Comparison of ENCODE assay signal across 10 cellular contexts in genomic region chr11:62889484-62890437, GRCh38. TPM values are rescaled to one million over a fixed set of nuclear protein-coding genes. Genes with fewer than 3 reads are reported as not detected.
DNase-seq lines count a peak whose midpoint lies in the region; ATAC-seq and TF ChIP-seq lines count a peak whose summit lies in the region.
"Had no signal": no experiment of that assay in that cellular context is flagged by ENCODE, and none has a peak within 500 bp of the region (broad histone marks: within the 10 kb centered on the region; RNA-seq: fewer than 3 reads in every experiment).

No MANE protein-coding gene starts in this region.

- no peak for TF ChIP-seq CTCF in foreskin keratinocyte (conservative IDR thresholded peaks at IDR 0.05)

- H3K9me3 Mint-ChIP-seq in activated T-cell treated with anti-CD3 and anti-CD28 coated beads, Interleukin-2, amount 50 U/mL, for 4 hours, result no peaks in the 10 kb centered on the region

- H3K27me3 Mint-ChIP-seq in activated T-cell treated with anti-CD3 and anti-CD28 coated beads, Interleukin-2, amount 50 U/mL, for 4 hours (ENCODE audit: low read depth), result peaks cover 1% of the 10 kb centered on the region

- no peak overlapping the region for H3K27ac ChIP-seq in foreskin keratinocyte

- H3K27me3 ChIP-seq in foreskin keratinocyte, result no peaks in the 10 kb centered on the region

- H3K36me3 Mint-ChIP-seq in activated T-cell treated with anti-CD3 and anti-CD28 coated beads, Interleukin-2, amount 50 U/mL, for 4 hours (ENCODE audit: insufficient read depth), result peaks cover 36% of the 10 kb centered on the region

- peak; percentile 23 to 26 for ATAC-seq in activated T-cell treated with anti-CD3 and anti-CD28 coated beads, Interleukin-2, amount 50 U/mL, for 4 hours
- ATAC-seq in SK-N-SH treated with all-trans-retinoic acid at 6 μM for 48 hours (peak; percentile 32), foreskin keratinocyte (peak; percentile 42), GM21529 (IDR thresholded peaks at IDR 0.05; ENCODE audit: unreplicated experiment) (no peak), HG03354 (IDR thresholded peaks at IDR 0.05; ENCODE audit: poor library complexity, severe bottlenecking, unreplicated experiment) (no peak), GM21825 (IDR thresholded peaks at IDR 0.05; ENCODE audit: unreplicated experiment) (no peak)
- peak; percentile 32 for ATAC-seq in stimulated activated naive CD8-positive, alpha-beta T cell treated with anti-CD3 and anti-CD28 coated beads, Interleukin-15, Interleukin-2, amounts not matched to agents 100 U/mL and 50 U/mL, for 24 hours

- H3K4me1 ChIP-seq in foreskin keratinocyte, result no peaks in the 10 kb centered on the region

- no peak for DNase-seq in activated T-cell treated with anti-CD3 and anti-CD28 coated beads, Interleukin-2, amount 50 U/mL, for 4 hours
- DNase-seq in activated T-cell treated with anti-CD3 and anti-CD28 coated beads for 4 hours, result no peak
- no peak for DNase-seq in foreskin keratinocyte
- no peak for DNase-seq in stimulated activated naive CD8-positive, alpha-beta T cell treated with anti-CD3 and anti-CD28 coated beads, Interleukin-15, Interleukin-2, amounts not matched to agents 100 U/mL and 50 U/mL, for 24 hours
- DNase-seq: stimulated activated CD4-positive, alpha-beta T cell treated with anti-CD3 and anti-CD28 coated beads, Interleukin-1b, Interleukin-23, amount 100 ng/mL, for 48 hours had no signal

- no peak overlapping the region for H3K4me3 Mint-ChIP-seq in activated T-cell treated with anti-CD3 and anti-CD28 coated beads, Interleukin-2, amount 50 U/mL, for 4 hours

- H3K4me1 Mint-ChIP-seq in activated T-cell treated with anti-CD3 and anti-CD28 coated beads, Interleukin-2, amount 50 U/mL, for 4 hours (ENCODE audit: low read depth), result peaks cover 26% of the 10 kb centered on the region

TF ChIP-seq in SK-N-SH treated with all-trans-retinoic acid at 6 μM for 48 hours, 23 proteins besides CTCF, POLR2A, EP300 and RAD21:
- TF ChIP-seq CREB5 (CRISPR knock-in tag; IDR thresholded peaks at IDR 0.05; ENCODE audit: low read depth), result 0 out of 2 replicates have a peak, but pooled peaks have one; percentile 38
- peak; percentile 49; the same call in 1 of the 2 replicates for TF ChIP-seq PATZ1 (CRISPR knock-in tag; IDR thresholded peaks at IDR 0.05; ENCODE audit: borderline replicate concordance)
- TF ChIP-seq SNAI2 (CRISPR knock-in tag; IDR thresholded peaks at IDR 0.05), result no peak

RNA-seq across cellular contexts. Expression of gene SLC3A2, which starts 9.1 kb away (rescaled TPM):
- total RNA-seq in activated T-cell treated with anti-CD3 and anti-CD28 coated beads, Interleukin-2, amount 50 U/mL, for 4 hours, result 100 to 1,000 TPM; 580 to 683 (median 586) TPM
- total RNA-seq in foreskin keratinocyte, result 424 and 537 TPM in 2 replicates
- polyA plus RNA-seq in foreskin keratinocyte, result 511 and 680 TPM in 2 replicates

RNA-seq across cellular contexts. Expression of gene CHRM1, which starts 31.4 kb away (rescaled TPM):
- total RNA-seq in activated T-cell treated with anti-CD3 and anti-CD28 coated beads, Interleukin-2, amount 50 U/mL, for 4 hours, result not detected
- not detected in 2 replicates for total RNA-seq in foreskin keratinocyte
- not detected in 2 replicates for polyA plus RNA-seq in foreskin keratinocyte
- total RNA-seq: dermis microvascular lymphatic vessel endothelial cell had no signal

RNA-seq across cellular contexts. Expression of gene WDR74, which starts 50.4 kb away (rescaled TPM):
- total RNA-seq in activated T-cell treated with anti-CD3 and anti-CD28 coated beads, Interleukin-2, amount 50 U/mL, for 4 hours, result 100 to 1,000 TPM; 228 to 254 (median 235) TPM
- total RNA-seq in foreskin keratinocyte, result 83.7 and 89.3 TPM in 2 replicates
- 88.7 and 94.8 TPM in 2 replicates for polyA plus RNA-seq in foreskin keratinocyte

RNA-seq across cellular contexts. Expression of gene TEX54, which starts 57.1 kb away (rescaled TPM):
- total RNA-seq in activated T-cell treated with anti-CD3 and anti-CD28 coated beads, Interleukin-2, amount 50 U/mL, for 4 hours, result under 1 TPM; 0.63 to 0.92 (median 0.89) TPM
- total RNA-seq in foreskin keratinocyte, result not detected in 2 replicates
- polyA plus RNA-seq in foreskin keratinocyte, result not detected in 2 replicates
- total RNA-seq: dermis microvascular lymphatic vessel endothelial cell had no signal

RNA-seq across cellular contexts. Expression of gene STX5, which starts 57.9 kb away (rescaled TPM):
- total RNA-seq in activated T-cell treated with anti-CD3 and anti-CD28 coated beads, Interleukin-2, amount 50 U/mL, for 4 hours, result 10 to 100 TPM; 22.3 to 31.6 (median 28.4) TPM
- total RNA-seq in foreskin keratinocyte, result 30.4 and 34.1 TPM in 2 replicates
- polyA plus RNA-seq in foreskin keratinocyte, result 41.2 and 45.5 TPM in 2 replicates

Comparison
In these comparisons a context has a peak if more than half of its experiments do, and no peak if none do; other contexts are left out.
1. ATAC-seq: peak in activated T-cell treated with anti-CD3 and anti-CD28 coated beads, Interleukin-2, amount 50 U/mL, for 4 hours (2 of 2), SK-N-SH treated with all-trans-retinoic acid at 6 μM for 48 hours (single experiment), foreskin keratinocyte (single experiment) and stimulated activated naive CD8-positive, alpha-beta T cell treated with anti-CD3 and anti-CD28 coated beads, Interleukin-15, Interleukin-2, amounts not matched to agents 100 U/mL and 50 U/mL, for 24 hours (single experiment); none in GM21529 (single experiment), HG03354 (single experiment) and GM21825 (single experiment).